Comparison of ENCODE assay signal across 22 cellular contexts in genomic region chr3:127613406-127613805, GRCh38. TPM values are rescaled to one million over a fixed set of nuclear protein-coding genes. Genes with fewer than 3 reads are reported as not detected.
A peak's percentile ranks its signal among the peaks of the same experiment; 100 is the strongest.
DNase-seq lines count a peak whose midpoint lies in the region; ATAC-seq and TF ChIP-seq lines count a peak whose summit lies in the region.
"Had no signal": no experiment of that assay in that cellular context is flagged by ENCODE, and none has a peak within 500 bp of the region (broad histone marks: within the 10 kb centered on the region; RNA-seq: fewer than 3 reads in every experiment).

No MANE protein-coding gene starts in this region.

- intact Hi-C loops in left lung (cut with DNase I) = no loop called here

- H3K4me3 ChIP-seq in AG10803 (ENCODE audit: low read length) = no peak overlapping the region
- H3K4me3 ChIP-seq in left lung = no peak overlapping the region
- no peak overlapping the region for H3K4me3 ChIP-seq in GM23338
- H3K4me3 ChIP-seq: cardiac muscle cell, dorsolateral prefrontal cortex, lung, SK-N-MC, thoracic aorta had no signal

- DNase-seq in AG10803 (ENCODE audit: low read depth) (peak; percentile 34), HFFc6 (peak; percentile 33), astrocyte of the hippocampus (ENCODE audit: low read depth, low spot score) (peak; percentile 61), left lung (no peak), GM13976 (ENCODE audit: low spot score) (no peak), GM23338 (ENCODE audit: low spot score) (no peak)
- DNase-seq: activated CD4-positive, alpha-beta T cell treated with anti-CD3 and anti-CD28 coated beads, Interleukin-2, amount 50 U/mL, for 1 hour; activated CD8-positive, alpha-beta memory T cell treated with anti-CD3 and anti-CD28 coated beads, Interleukin-2, amount 50 U/mL, for 4 hours; CD4-positive, alpha-beta memory T cell; DMS53; foreskin melanocyte; NCI-H510A; stimulated activated CD4-positive, alpha-beta T cell treated with anti-CD3 and anti-CD28 coated beads, Interleukin-4, amount 100 ng/mL, for 1 hour; stimulated activated naive CD4-positive, alpha-beta T cell; WERI-Rb-1 had no signal

- peaks cover 2% of the 10 kb centered on the region for H3K27me3 Mint-ChIP-seq in HFFc6 (ENCODE audit: insufficient read depth)
- H3K27me3 Mint-ChIP-seq in GM23338 (ENCODE audit: insufficient read depth, low read depth, poor library complexity) = peaks cover 5% of the 10 kb centered on the region
- H3K27me3 Mint-ChIP-seq: CD4-positive, alpha-beta memory T cell had no signal

- H3K4me3 Mint-ChIP-seq in HFFc6 (no peak overlapping the region), GM23338 (no peak overlapping the region)
- H3K4me3 Mint-ChIP-seq: CD4-positive, alpha-beta memory T cell had no signal

- H3K79me2 ChIP-seq in GM23338 (replicated peaks; ENCODE audit: insufficient read depth) = peaks cover 47% of the 10 kb centered on the region

- no peaks in the 10 kb centered on the region for H3F3A ChIP-seq in GM23338 (replicated peaks; ENCODE audit: low read depth)

- H3K27me3 ChIP-seq in left lung (no peaks in the 10 kb centered on the region), GM23338 (ENCODE audit: insufficient read depth) (no peaks in the 10 kb centered on the region)
- H3K27me3 ChIP-seq: cardiac muscle cell, dorsolateral prefrontal cortex had no signal

- TF ChIP-seq CTCF in AG10803 (conservative IDR thresholded peaks at IDR 0.05; ENCODE audit: low read length) (no peak), HFFc6 (IDR thresholded peaks at IDR 0.05) (no peak), left lung (IDR thresholded peaks at IDR 0.05) (no peak), GM13976 (IDR thresholded peaks at IDR 0.05; ENCODE audit: borderline replicate concordance, control extremely low read depth, extremely low read depth, insufficient read depth, missing control alignments) (no peak), GM23338 (conservative IDR thresholded peaks at IDR 0.05; ENCODE audit: low read depth in 2 of 2) (no peak)

- H4K20me1 ChIP-seq in GM23338 (replicated peaks; ENCODE audit: insufficient read depth) = peaks cover 48% of the 10 kb centered on the region; the same call in 1 of the 2 replicates

- peak overlapping the region; percentile 19; the same call in 1 of the 2 replicates for H3K27ac Mint-ChIP-seq in HFFc6
- H3K27ac Mint-ChIP-seq in GM23338 = no peak overlapping the region
- H3K27ac Mint-ChIP-seq: CD4-positive, alpha-beta memory T cell had no signal

- peaks cover 0 to 7% of the 10 kb centered on the region in 2 donors for H3K4me1 ChIP-seq in left lung
- H3K4me1 ChIP-seq in GM23338 (ENCODE audit: insufficient read depth) = no peaks in the 10 kb centered on the region

- no peaks in the 10 kb centered on the region for H3K9me2 ChIP-seq in GM23338 (ENCODE audit: insufficient read depth)

- H3K36me3 Mint-ChIP-seq in HFFc6 (ENCODE audit: low read depth) (peaks cover 25% of the 10 kb centered on the region), GM23338 (ENCODE audit: low read depth) (peaks cover 97% of the 10 kb centered on the region)

- ATAC-seq in left lung (peak; percentile 73), HG02571 (IDR thresholded peaks at IDR 0.05; ENCODE audit: unreplicated experiment) (no peak), HG03432 (IDR thresholded peaks at IDR 0.05; ENCODE audit: unreplicated experiment) (no peak), GM23338 (no peak)

- no peaks in the 10 kb centered on the region for H3K9me3 ChIP-seq in left lung
- H3K9me3 ChIP-seq: thoracic aorta had no signal

- no peak overlapping the region for H3K27ac ChIP-seq in left lung
- no peak overlapping the region for H3K27ac ChIP-seq in GM23338 (ENCODE audit: low read depth)
- H3K27ac ChIP-seq: cardiac muscle cell, SK-N-MC, thoracic aorta, WERI-Rb-1 had no signal

- no peak overlapping the region for H2AFZ ChIP-seq in GM23338

- H3K36me3 ChIP-seq in left lung = peaks cover 0 to 65% of the 10 kb centered on the region in 2 donors
- H3K36me3 ChIP-seq in GM23338 (ENCODE audit: insufficient read depth) = peaks cover 70% of the 10 kb centered on the region
- H3K36me3 ChIP-seq: thoracic aorta had no signal

- no peak overlapping the region for H3K4me2 ChIP-seq in GM23338

- no peaks in the 10 kb centered on the region for H3K9me3 Mint-ChIP-seq in HFFc6
- H3K9me3 Mint-ChIP-seq in GM23338 = no peaks in the 10 kb centered on the region
- H3K9me3 Mint-ChIP-seq: CD4-positive, alpha-beta memory T cell had no signal

- in situ Hi-C loops in GM13976 (cut with MboI; ENCODE audit: low sequenced_read_pairs, unreplicated experiment) = no loop called here

- H3K4me1 Mint-ChIP-seq in HFFc6 (ENCODE audit: low read depth) = peaks cover 69% of the 10 kb centered on the region
- peaks cover 10% of the 10 kb centered on the region; the same call in 1 of the 3 replicates for H3K4me1 Mint-ChIP-seq in GM23338

TF ChIP-seq in GM23338, 12 proteins besides CTCF, POLR2A, EP300 and RAD21 (continues in another document):
- TF ChIP-seq JUNB (IDR thresholded peaks at IDR 0.05; ENCODE audit: unreplicated experiment) (no peak), NANOG (IDR thresholded peaks at IDR 0.05; ENCODE audit: borderline replicate concordance) (no peak)

RNA-seq across cellular contexts. Expression of gene MCM2, which starts 15.2 kb away (rescaled TPM):
- total RNA-seq in HFFc6 (2021; fragmentation: NEBNext Ultra II Directional; extraction: Animal tissue kit (Norgen Biotek cat#: 25700)) = 10 to 100 TPM; 24.1 to 56.0 (median 45.0) TPM
- total RNA-seq in left lung = 10 to 100 TPM; 17.0 to 37.8 TPM
- 184 and 235 TPM in 2 replicates for total RNA-seq in GM23338 (2014; rRNA removed; shearing (Covaris generic))
- 27.4 and 32.8 TPM in 2 replicates for polyA plus RNA-seq in GM23338 (2016; fragmentation: Nextera tagmentation; extraction: Ambion mirVana)

RNA-seq across cellular contexts. Expression of gene PODXL2, which starts 15.6 kb away (rescaled TPM):
- total RNA-seq in HFFc6 (2021; fragmentation: NEBNext Ultra II Directional; extraction: Animal tissue kit (Norgen Biotek cat#: 25700)) = under 1 TPM in 1 of 6 experiments, not detected in 5; 0.09 TPM
- 10 to 100 TPM in 1 of 2 donors, 1 to 10 TPM in 1; 2.9 to 12.3 TPM for total RNA-seq in left lung
- total RNA-seq in GM23338 (2014; rRNA removed; shearing (Covaris generic)) = 51.0 and 57.6 TPM in 2 replicates
- polyA plus RNA-seq in GM23338 (2016; fragmentation: Nextera tagmentation; extraction: Ambion mirVana) = 18.4 and 19.1 TPM in 2 replicates

RNA-seq across cellular contexts. Expression of gene TPRA1, which starts 22.9 kb away (rescaled TPM):
- total RNA-seq in HFFc6 (2021; fragmentation: NEBNext Ultra II Directional; extraction: Animal tissue kit (Norgen Biotek cat#: 25700)) = 10 to 100 TPM; 38.8 to 47.5 (median 43.8) TPM
- total RNA-seq in left lung = 10 to 100 TPM; 40.3 to 40.5 TPM
- total RNA-seq in GM23338 (2014; rRNA removed; shearing (Covaris generic)) = 24.1 and 30.4 TPM in 2 replicates
- 16.7 and 19.4 TPM in 2 replicates for polyA plus RNA-seq in GM23338 (2016; fragmentation: Nextera tagmentation; extraction: Ambion mirVana)

RNA-seq across cellular contexts. Expression of gene ABTB1, which starts 59.3 kb away (rescaled TPM):
- total RNA-seq in HFFc6 (2021; fragmentation: NEBNext Ultra II Directional; extraction: Animal tissue kit (Norgen Biotek cat#: 25700)) = 10 to 100 TPM in 4 of 6 experiments, 1 to 10 TPM in 2; 9.5 to 14.0 (median 11.5) TPM
- total RNA-seq in left lung = 10 to 100 TPM; 31.6 to 56.1 TPM
- 5.0 and 5.7 TPM in 2 replicates for total RNA-seq in GM23338 (2014; rRNA removed; shearing (Covaris generic))
- polyA plus RNA-seq in GM23338 (2016; fragmentation: Nextera tagmentation; extraction: Ambion mirVana) = 3.7 TPM in 2 replicates

Comparison
In these comparisons a context has a peak if more than half of its experiments do, and no peak if none do; other contexts are left out.
1. DNase-seq: peak in AG10803 (single experiment), HFFc6 (single experiment) and astrocyte of the hippocampus (single experiment); none in left lung (0 of 2), GM13976 (single experiment) and GM23338 (single experiment).